22 cellular contexts compared by ENCODE assay signal in the genomic region with DNA sequence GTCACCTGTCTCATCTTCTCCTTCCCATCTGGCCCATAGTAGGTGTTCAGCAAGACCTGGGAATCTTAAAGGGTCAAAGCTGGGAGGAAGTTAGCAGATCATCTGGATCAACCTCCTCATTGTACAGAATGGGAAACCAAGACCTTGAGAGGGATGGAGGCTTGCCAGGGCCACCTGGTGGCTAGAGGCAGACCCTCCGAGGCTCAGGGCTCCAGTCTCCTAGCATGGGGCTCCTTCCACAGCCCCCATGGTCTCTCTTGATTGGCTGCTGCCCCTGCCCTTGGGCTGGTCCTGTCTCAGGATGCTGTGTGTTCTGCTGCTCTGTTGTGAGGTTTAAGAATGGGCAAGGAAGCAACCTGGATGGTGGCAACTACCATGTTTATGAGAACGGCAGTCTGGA.
DNase-seq lines count a peak whose midpoint lies in the region; ATAC-seq and TF ChIP-seq lines count a peak whose summit lies in the region.
"Had no signal": no experiment of that assay in that cellular context is flagged by ENCODE, and none has a peak within 500 bp of the region (broad histone marks: within the 10 kb centered on the region; RNA-seq: fewer than 3 reads in every experiment).

No MANE protein-coding gene starts in this region.

- no peaks in the 10 kb centered on the region for H3K27me3 Mint-ChIP-seq in H9 (ENCODE audit: low read depth)

- H3K4ac ChIP-seq in H9 (ENCODE audit: low read depth, low read length), result no peak overlapping the region

- no peaks in the 10 kb centered on the region for H3K79me1 ChIP-seq in H9 (ENCODE audit: insufficient read depth, low read depth, low read length, poor library complexity, severe bottlenecking)

- H2BK5ac ChIP-seq in H9 (ENCODE audit: insufficient read length, low read length), result no peak overlapping the region

- H3K23ac ChIP-seq in H9 (ENCODE audit: insufficient read length, low read depth, low read length), result no peak overlapping the region

- no peak overlapping the region for H4K91ac ChIP-seq in H9 (ENCODE audit: insufficient read length, low read depth, low read length)

- no peak overlapping the region for H3K18ac ChIP-seq in H9 (ENCODE audit: insufficient read length, low read depth, low read length)

- H3K36me3 ChIP-seq in WERI-Rb-1, result peaks cover 76% of the 10 kb centered on the region

- H2BK20ac ChIP-seq in H9 (ENCODE audit: low read depth, low read length, poor library complexity, severe bottlenecking), result no peak overlapping the region

- no peak overlapping the region for H3K27ac Mint-ChIP-seq in H9
- H3K27ac Mint-ChIP-seq: IgD-negative memory B cell had no signal

- H4K20me1 ChIP-seq in H9 (ENCODE audit: control insufficient read depth, insufficient read depth, insufficient read length), result no peaks in the 10 kb centered on the region

- H3K4me2 ChIP-seq in H9 (ENCODE audit: insufficient read depth, insufficient read length, low read length), result no peak overlapping the region
- H3K4me2 ChIP-seq: SK-N-SH had no signal

- no peak overlapping the region for H3K4me3 ChIP-seq in WERI-Rb-1 (ENCODE audit: low read depth, low read length)

- no peak overlapping the region for H2AFZ ChIP-seq in H9 (ENCODE audit: low read length)

- DNase-seq in ELF-1 (ENCODE audit: low read depth, low spot score), result peak; percentile 35
- no peak for DNase-seq in H9
- DNase-seq in WERI-Rb-1, result peak; percentile 79
- DNase-seq in iPS-NIHi7 (ENCODE audit: extremely low spot score), result peak; percentile 57
- DNase-seq in HUDEP-2 (lab: John Stamatoyannopoulos, UW; ENCODE audit: unreplicated experiment in 76 of 76), result no peak
- no peak for DNase-seq in NCI-H774 (lab: John Stamatoyannopoulos, UW)
- DNase-seq: ACHN, AML-193, Caco-2, EL, GOT3, MV-4-11, NCI-H187 treated with DMSO at 0.1 percent for 48 hours, NCI-H526, PC-3, RPMI8226, SHP77 treated with DMSO at 0.1 percent for 48 hours, SK-N-SH had no signal

- ATAC-seq in GM19397 (IDR thresholded peaks at IDR 0.05; ENCODE audit: unreplicated experiment), result no peak
- ATAC-seq: PC-3 had no signal

- H2BK12ac ChIP-seq in H9 (ENCODE audit: insufficient read length, low read depth, low read length), result no peak overlapping the region

- H4K8ac ChIP-seq in H9 (replicated peaks; ENCODE audit: insufficient read length, low read depth, low read length), result no peak overlapping the region

- H2BK15ac ChIP-seq in H9 (ENCODE audit: low read depth, low read length), result no peak overlapping the region

- H3K27me3 ChIP-seq in H9 (ENCODE audit: insufficient read depth, low read length) (no peaks in the 10 kb centered on the region), WERI-Rb-1 (ENCODE audit: insufficient read depth, low read depth, severe bottlenecking) (no peaks in the 10 kb centered on the region)

- no peaks in the 10 kb centered on the region; a peak in 1 of 7 replicates for H3K36me3 Mint-ChIP-seq in H9 (ENCODE audit: insufficient read depth in 1 of 3, low read depth in 3 of 3)
- H3K36me3 Mint-ChIP-seq: CD14-positive monocyte, IgD-negative memory B cell had no signal

- H2AK5ac ChIP-seq in H9 (ENCODE audit: insufficient read length, low read length), result no peak overlapping the region

- H3K9me3 Mint-ChIP-seq in H9, result no peaks in the 10 kb centered on the region
- H3K9me3 Mint-ChIP-seq: CD14-positive monocyte, IgD-negative memory B cell had no signal

- H3K79me2 ChIP-seq in H9 (ENCODE audit: insufficient read depth, low read length), result no peaks in the 10 kb centered on the region

- H3T11ph ChIP-seq in H9 (ENCODE audit: low read length), result no peak overlapping the region

- H4K5ac ChIP-seq in H9 (ENCODE audit: insufficient read length, low read depth, low read length), result no peak overlapping the region

- H3K27ac ChIP-seq in H9 (ENCODE audit: insufficient read length, low read depth, low read length) (no peak overlapping the region), WERI-Rb-1 (0 out of 2 replicates have a peak overlapping the region, but pooled peaks have one; percentile 3)
- H3K27ac ChIP-seq: HL-60 had no signal

- H3K4me1 Mint-ChIP-seq in H9, result no peaks in the 10 kb centered on the region

- H3K4me1 ChIP-seq in H9 (ENCODE audit: insufficient read depth, low read length), result no peaks in the 10 kb centered on the region
- H3K4me1 ChIP-seq: Caco-2 had no signal

- H3K4me3 Mint-ChIP-seq in H9, result no peak overlapping the region
- H3K4me3 Mint-ChIP-seq: CD14-positive monocyte, IgD-negative memory B cell had no signal

- WGBS in H9 (ENCODE audit: extremely low coverage, insufficient read length, low lambda C conversion rate), result no CpG with 5 or more reads among the region's 2 CpGs

- no peak overlapping the region for H3K9ac ChIP-seq in H9 (ENCODE audit: extremely low read depth, insufficient read length, low read length)
- H3K9ac ChIP-seq: SK-N-SH had no signal

- H3K14ac ChIP-seq in H9 (ENCODE audit: insufficient read depth, low read length), result no peak overlapping the region

- H2BK120ac ChIP-seq in H9 (ENCODE audit: low read depth, low read length, poor library complexity, severe bottlenecking), result no peak overlapping the region

- no peaks in the 10 kb centered on the region for H3K23me2 ChIP-seq in H9 (ENCODE audit: insufficient read length, low read depth, low read length, poor library complexity, severe bottlenecking)

- TF ChIP-seq CTCF in H9 (conservative IDR thresholded peaks at IDR 0.05) (peak; percentile 42; the same call in 2 of the 3 replicates), WERI-Rb-1 (IDR thresholded peaks at IDR 0.05; ENCODE audit: low read depth, low read length) (peak; percentile 92)

- H3K9me3 ChIP-seq in H9 (ENCODE audit: control insufficient read depth, low read depth, low read length) (no peaks in the 10 kb centered on the region), WERI-Rb-1 (ENCODE audit: severe bottlenecking) (no peaks in the 10 kb centered on the region)
- H3K9me3 ChIP-seq: Caco-2, SK-N-SH had no signal

- H3K56ac ChIP-seq in H9 (ENCODE audit: insufficient read length, low read depth, low read length), result no peak overlapping the region

Comparison
In these comparisons a context has a peak if more than half of its experiments do, and no peak if none do; other contexts are left out.
1. DNase-seq: peak in ELF-1 (single experiment), WERI-Rb-1 (single experiment) and iPS-NIHi7 (single experiment); none in H9 (single experiment), HUDEP-2 (0 of 76) and NCI-H774 (single experiment).